8 cellular contexts compared by ENCODE assay signal in genomic region chr7:30028749-30029635, GRCh38. TPM values are rescaled to one million over a fixed set of nuclear protein-coding genes. Genes with fewer than 3 reads are reported as not detected.
DNase-seq lines count a peak whose midpoint lies in the region; ATAC-seq and TF ChIP-seq lines count a peak whose summit lies in the region.

No MANE protein-coding gene starts in this region.

- no peaks in the 10 kb centered on the region for H3K9me3 ChIP-seq in neutrophil

- POLR2A ChIA-PET in activated CD4-positive, alpha-beta memory T cell treated with anti-CD3 and anti-CD28 coated beads for 36 hours (lab: Charles Lee), result interaction anchor here (0.6 to 1.6 kb wide), 4 partner anchors 8 to 107 kb away, joined by 3 to 4 read pairs (median 4); no protein-coding TSS in a partner anchor

- H3K36me3 Mint-ChIP-seq in activated CD4-positive, alpha-beta memory T cell treated with anti-CD3 and anti-CD28 coated beads for 36 hours, result peaks cover 2% of the 10 kb centered on the region
- H3K36me3 Mint-ChIP-seq in osteocyte (ENCODE audit: unreplicated experiment), result peaks cover 4% of the 10 kb centered on the region

- peak overlapping the region; percentile 38 for H3K27ac Mint-ChIP-seq in activated CD4-positive, alpha-beta memory T cell treated with anti-CD3 and anti-CD28 coated beads for 36 hours
- no peak overlapping the region for H3K27ac Mint-ChIP-seq in osteocyte (ENCODE audit: unreplicated experiment)

- H3K9ac ChIP-seq in KMS-11, result peak overlapping the region; percentile 41; the same call in 1 of the 2 replicates

- intact Hi-C loops in activated CD4-positive, alpha-beta memory T cell treated with anti-CD3 and anti-CD28 coated beads for 36 hours (cut with micrococcal nuclease), result loop anchor here (1.0 to 5.0 kb wide), 4 partner anchors 33 to 784 kb away; partner anchors contain the start of gene GARS1

- peak; percentile 23 for DNase-seq in activated gamma-delta T cell treated with Interleukin-2 at 50 U/mL for 16 hours
- DNase-seq in activated gamma-delta T cell (lab: John Stamatoyannopoulos, UW), result no peak
- DNase-seq in H7, result peak; percentile 78
- DNase-seq in activated CD4-positive, alpha-beta memory T cell treated with anti-CD3 and anti-CD28 coated beads for 36 hours, result peak; percentile 42
- peak in 1 of 2 donors; percentile 52 for DNase-seq in foreskin keratinocyte
- no peak for DNase-seq in osteocyte (ENCODE audit: extremely low spot score, unreplicated experiment)

- H3K9me3 Mint-ChIP-seq in activated CD4-positive, alpha-beta memory T cell treated with anti-CD3 and anti-CD28 coated beads for 36 hours, result no peaks in the 10 kb centered on the region
- no peaks in the 10 kb centered on the region for H3K9me3 Mint-ChIP-seq in osteocyte (ENCODE audit: unreplicated experiment)

- H3K4me1 Mint-ChIP-seq in activated CD4-positive, alpha-beta memory T cell treated with anti-CD3 and anti-CD28 coated beads for 36 hours (ENCODE audit: low read depth), result peaks cover 23% of the 10 kb centered on the region
- peaks cover 44% of the 10 kb centered on the region for H3K4me1 Mint-ChIP-seq in osteocyte (ENCODE audit: unreplicated experiment)

- H3K4me1 ChIP-seq in KMS-11 (ENCODE audit: low read depth, poor library complexity, severe bottlenecking) (peaks cover 43% of the 10 kb centered on the region), foreskin keratinocyte (peaks cover 7% of the 10 kb centered on the region), neutrophil (ENCODE audit: control insufficient read depth in 1 of 2, insufficient read depth in 1 of 2, low read depth in 1 of 2, low read length in 1 of 2) (peaks cover 25 to 31% of the 10 kb centered on the region in 2 experiments)

- peaks cover 9% of the 10 kb centered on the region; the same call in 1 of the 2 replicates for H3K79me2 ChIP-seq in KMS-11 (ENCODE audit: insufficient read depth, low read depth)

- peak overlapping the region; percentile 81 for H3K4me2 ChIP-seq in KMS-11

- H3K27me3 Mint-ChIP-seq in activated CD4-positive, alpha-beta memory T cell treated with anti-CD3 and anti-CD28 coated beads for 36 hours, result no peaks in the 10 kb centered on the region
- H3K27me3 Mint-ChIP-seq in osteocyte (ENCODE audit: unreplicated experiment), result no peaks in the 10 kb centered on the region

- no peak overlapping the region for H3K4me3 Mint-ChIP-seq in activated CD4-positive, alpha-beta memory T cell treated with anti-CD3 and anti-CD28 coated beads for 36 hours
- H3K4me3 Mint-ChIP-seq in osteocyte (ENCODE audit: unreplicated experiment), result no peak overlapping the region

- TF ChIP-seq CTCF in KMS-11 (conservative IDR thresholded peaks at IDR 0.05; ENCODE audit: low read depth, low read length), result no peak
- TF ChIP-seq CTCF in foreskin keratinocyte (conservative IDR thresholded peaks at IDR 0.05), result peak; percentile 8
- no peak for TF ChIP-seq CTCF in neutrophil (IDR thresholded peaks at IDR 0.05)
- TF ChIP-seq CTCF in osteocyte (IDR thresholded peaks at IDR 0.05), result no peak

- peak overlapping the region; percentile 34; the same call in 1 of the 2 replicates for H3K27ac ChIP-seq in KMS-11
- peak overlapping the region; percentile 25 for H3K27ac ChIP-seq in foreskin keratinocyte
- H3K27ac ChIP-seq in neutrophil, result peak overlapping the region; percentile 73

- peak overlapping the region; percentile 79 for H2AFZ ChIP-seq in KMS-11 (ENCODE audit: low read depth)

- CTCF ChIA-PET in activated CD4-positive, alpha-beta memory T cell treated with anti-CD3 and anti-CD28 coated beads for 36 hours (lab: Charles Lee), result interaction anchor here (4.4 kb wide), 1 partner anchor 32 kb away, joined by 16 read pairs; no protein-coding TSS in a partner anchor

- H3K4me3 ChIP-seq in H7 (ENCODE audit: insufficient read depth, low read depth, low read length) (peak overlapping the region; percentile 79), KMS-11 (IDR thresholded peaks at IDR 0.05; ENCODE audit: insufficient read depth, low read depth, low read length) (no peak overlapping the region), neutrophil (ENCODE audit: low read depth in 1 of 2, low read length in 1 of 2) (peak overlapping the region; percentile 82 to 93)

- H3K27me3 ChIP-seq in H7 (ENCODE audit: control insufficient read depth, insufficient read depth, low read length) (no peaks in the 10 kb centered on the region), KMS-11 (ENCODE audit: insufficient read depth, low read depth) (no peaks in the 10 kb centered on the region), foreskin keratinocyte (no peaks in the 10 kb centered on the region), neutrophil (peaks cover 23% of the 10 kb centered on the region)

- no peak for ATAC-seq in foreskin keratinocyte

- H4K20me1 ChIP-seq in KMS-11 (ENCODE audit: insufficient read depth), result no peaks in the 10 kb centered on the region

- H3K36me3 ChIP-seq in H7 (replicated peaks; ENCODE audit: control insufficient read depth, insufficient read depth, low read length), result no peaks in the 10 kb centered on the region
- no peaks in the 10 kb centered on the region for H3K36me3 ChIP-seq in KMS-11 (ENCODE audit: insufficient read depth)
- no peaks in the 10 kb centered on the region for H3K36me3 ChIP-seq in neutrophil

RNA-seq across cellular contexts. Expression of gene PLEKHA8, which starts 0.8 kb away (rescaled TPM):
- total RNA-seq in H7 (2014; rRNA removed; shearing (Covaris generic)), result 29.2 and 31.3 TPM in 2 replicates
- total RNA-seq in activated CD4-positive, alpha-beta memory T cell treated with anti-CD3 and anti-CD28 coated beads for 36 hours, result 10 to 100 TPM in 1 of 2 experiments, 1 to 10 TPM in 1; 9.4 to 10.1 TPM
- total RNA-seq in foreskin keratinocyte, result 14.0 and 14.3 TPM in 2 replicates
- polyA plus RNA-seq in foreskin keratinocyte, result 3.9 and 4.7 TPM in 2 replicates
- total RNA-seq in osteocyte, result 19.5 and 23.1 TPM in 2 replicates

RNA-seq across cellular contexts. Expression of gene FKBP14, which starts 2.5 kb away (rescaled TPM):
- total RNA-seq in H7 (2014; rRNA removed; shearing (Covaris generic)), result 12.5 and 15.3 TPM in 2 replicates
- 1 to 10 TPM; 6.3 to 7.9 TPM for total RNA-seq in activated CD4-positive, alpha-beta memory T cell treated with anti-CD3 and anti-CD28 coated beads for 36 hours
- total RNA-seq in foreskin keratinocyte, result 17.5 and 19.5 TPM in 2 replicates
- 5.8 and 6.4 TPM in 2 replicates for polyA plus RNA-seq in foreskin keratinocyte
- 34.6 and 35.9 TPM in 2 replicates for total RNA-seq in osteocyte

RNA-seq across cellular contexts. Expression of gene SCRN1, which starts 39.4 kb away (rescaled TPM):
- total RNA-seq in H7 (2014; rRNA removed; shearing (Covaris generic)), result 115 and 123 TPM in 2 replicates
- 1 to 10 TPM; 1.6 to 2.1 TPM for total RNA-seq in activated CD4-positive, alpha-beta memory T cell treated with anti-CD3 and anti-CD28 coated beads for 36 hours
- total RNA-seq in foreskin keratinocyte (103 and 105 TPM in 2 replicates), osteocyte (104 and 106 TPM in 2 replicates)
- polyA plus RNA-seq in foreskin keratinocyte, result 32.9 and 37.5 TPM in 2 replicates

Comparison
In these comparisons a context has a peak if more than half of its experiments do, and no peak if none do; other contexts are left out.
1. DNase-seq: peak in activated gamma-delta T cell treated with Interleukin-2 at 50 U/mL for 16 hours (single experiment), H7 (single experiment) and activated CD4-positive, alpha-beta memory T cell treated with anti-CD3 and anti-CD28 coated beads for 36 hours (single experiment); none in activated gamma-delta T cell (single experiment) and osteocyte (single experiment).
2. RNA of gene SCRN1, which starts 39.4 kb away (total RNA-seq): 115 to 123 TPM in H7, 104 to 106 TPM in osteocyte and 103 to 105 TPM in foreskin keratinocyte; 1.6 to 2.1 TPM in activated CD4-positive, alpha-beta memory T cell treated with anti-CD3 and anti-CD28 coated beads for 36 hours; every median in the first group is over 10 times any median in the second.
3. Peak in every context shown above with its lines, with median percentiles within 50 percentile points of each other: H3K27ac ChIP-seq.